In genomic region chr1:204285438-204286322, GRCh38 we compare ENCODE assay signal across 13 cellular contexts.
A peak's percentile ranks its signal among the peaks of the same experiment; 100 is the strongest.
DNase-seq lines count a peak whose midpoint lies in the region; ATAC-seq, FAIRE-seq and TF ChIP-seq lines count a peak whose summit lies in the region.
"Had no signal": no experiment of that assay in that cellular context is flagged by ENCODE, and none has a peak within 500 bp of the region (broad histone marks: within the 10 kb centered on the region; RNA-seq: fewer than 3 reads in every experiment).

No MANE protein-coding gene starts in this region.

- H3K36me3 ChIP-seq in HepG2 (replicated peaks in 1 of 2; ENCODE audit: control insufficient read depth in 1 of 2, insufficient read depth in 2 of 2, low read length in 2 of 2) (no peaks in the 10 kb centered on the region), tibial nerve (no peaks in the 10 kb centered on the region)
- H3K36me3 ChIP-seq: WERI-Rb-1 had no signal

- no peaks in the 10 kb centered on the region for H3K36me3 Mint-ChIP-seq in natural killer cell
- H3K36me3 Mint-ChIP-seq in natural killer cell treated with Interleukin-12 subunit alpha and Interleukin-12 subunit beta and Interleukin-15 and Interleukin-18, amount 100 ng/mL, for 72 hours: no peaks in the 10 kb centered on the region

- TF ChIP-seq POLR2A in HepG2 (IDR thresholded peaks at IDR 0.05; ENCODE audit: insufficient read depth in 1 of 2, low read depth in 2 of 2, low read length in 2 of 2) (no peak), tibial nerve (IDR thresholded peaks at IDR 0.05) (no peak)

- no peak for TF ChIP-seq RAD21 in HepG2 (CRISPR knock-in tag; IDR thresholded peaks at IDR 0.05)

- no peaks in the 10 kb centered on the region for H3K79me2 ChIP-seq in HepG2 (ENCODE audit: insufficient read depth, low read length)

- H3K9ac ChIP-seq in HepG2 (ENCODE audit: insufficient read depth, low read depth, low read length): no peak overlapping the region

- TF ChIP-seq EP300 in HepG2 (IDR thresholded peaks at IDR 0.05; ENCODE audit: low read depth in 2 of 2, low read length in 2 of 2) (no peak), HepG2 (CRISPR knock-in tag; IDR thresholded peaks at IDR 0.05; ENCODE audit: borderline replicate concordance) (no peak), tibial nerve (IDR thresholded peaks at IDR 0.05) (no peak)

- peak overlapping the region in 1 of 2 donors; percentile 49 for H3K27ac Mint-ChIP-seq in natural killer cell
- H3K27ac Mint-ChIP-seq in natural killer cell treated with Interleukin-12 subunit alpha and Interleukin-12 subunit beta and Interleukin-15 and Interleukin-18, amount 100 ng/mL, for 72 hours: no peak overlapping the region

- POLR2A ChIA-PET in HepG2 (lab: Yijun Ruan, JAX): no interaction called here

- TF ChIP-seq CTCF in natural killer cell (IDR thresholded peaks at IDR 0.05) (no peak), VCaP (conservative IDR thresholded peaks at IDR 0.05) (no peak), HepG2 (CRISPR knock-in tag; IDR thresholded peaks at IDR 0.05) (no peak), tibial nerve (IDR thresholded peaks at IDR 0.05) (no peak)

- DNase-seq in natural killer cell: no peak
- no peak for DNase-seq in natural killer cell treated with Interleukin-12 subunit alpha and Interleukin-12 subunit beta and Interleukin-15 and Interleukin-18, amount 100 ng/mL, for 72 hours (ENCODE audit: low spot score)
- no peak for DNase-seq in HepG2 (ENCODE audit: low spot score)
- DNase-seq in T-helper 9 cell: no peak
- no peak for DNase-seq in tibial nerve (ENCODE audit: low spot score in 2 of 2)
- DNase-seq: activated T-cell treated with anti-CD3 and anti-CD28 coated beads, Interleukin-2, amount 50 U/mL, for 1 hour; COR-L47; foreskin melanocyte; stimulated activated naive CD8-positive, alpha-beta T cell treated with anti-CD3 and anti-CD28 coated beads, Interleukin-15, amount 100 ng/mL, for 72 hours; WERI-Rb-1 had no signal

- H3K27ac ChIP-seq in VCaP (peak overlapping the region; percentile 90), HepG2 (ENCODE audit: extremely low read length, insufficient read depth, low read length) (no peak overlapping the region), tibial nerve (peak overlapping the region in 1 of 4 donors; percentile 11)
- H3K27ac ChIP-seq: WERI-Rb-1 had no signal

- H3K4me3 Mint-ChIP-seq in natural killer cell: peak overlapping the region; percentile 18
- no peak overlapping the region for H3K4me3 Mint-ChIP-seq in natural killer cell treated with Interleukin-12 subunit alpha and Interleukin-12 subunit beta and Interleukin-15 and Interleukin-18, amount 100 ng/mL, for 72 hours

- no peaks in the 10 kb centered on the region for H3K9me3 Mint-ChIP-seq in natural killer cell
- no peaks in the 10 kb centered on the region for H3K9me3 Mint-ChIP-seq in natural killer cell treated with Interleukin-12 subunit alpha and Interleukin-12 subunit beta and Interleukin-15 and Interleukin-18, amount 100 ng/mL, for 72 hours
- H3K9me3 Mint-ChIP-seq: stimulated activated naive CD8-positive, alpha-beta T cell treated with anti-CD3 and anti-CD28 coated beads, Interleukin-15, amount 100 ng/mL, for 72 hours had no signal

- no peak overlapping the region for H3K4me3 ChIP-seq in HepG2 (replicated peaks in 1 of 3; ENCODE audit: insufficient read depth in 1 of 3, low read depth in 2 of 3, low read length in 3 of 3)
- no peak overlapping the region for H3K4me3 ChIP-seq in tibial nerve

- intact Hi-C loops in natural killer cell (cut with micrococcal nuclease) (no loop called here), HepG2 (cut with micrococcal nuclease; ENCODE audit: unreplicated experiment) (no loop called here)

- CTCF ChIA-PET in HepG2 (lab: Yijun Ruan, JAX; ENCODE audit: low intra/inter-chr PET ratio, low total read pairs): no interaction called here

- H3K4me1 ChIP-seq in HepG2 (ENCODE audit: insufficient read depth, low read length): peaks cover 46% of the 10 kb centered on the region
- H3K4me1 ChIP-seq in tibial nerve: peaks cover 0 to 51% (median 5%) of the 10 kb centered on the region in 4 donors

- 80% methylated on average over 13 of the region's 13 CpGs for WGBS in HepG2 (ENCODE audit: low lambda C conversion rate)
- 65 to 74% methylated on average over 13 of the region's 13 CpGs for WGBS in tibial nerve, 2 donors

- ATAC-seq in natural killer cell: no peak
- no peak for ATAC-seq in natural killer cell treated with Interleukin-12 subunit alpha and Interleukin-12 subunit beta and Interleukin-15 and Interleukin-18, amount 100 ng/mL, for 72 hours
- no peak for ATAC-seq in HepG2
- ATAC-seq in GM21825 (IDR thresholded peaks at IDR 0.05; ENCODE audit: unreplicated experiment): no peak
- no peak for ATAC-seq in GM21423 (IDR thresholded peaks at IDR 0.05; ENCODE audit: unreplicated experiment)

- peaks cover 29 to 41% of the 10 kb centered on the region in 2 donors for H3K27me3 Mint-ChIP-seq in natural killer cell (ENCODE audit: low read depth in 2 of 2)
- H3K27me3 Mint-ChIP-seq in natural killer cell treated with Interleukin-12 subunit alpha and Interleukin-12 subunit beta and Interleukin-15 and Interleukin-18, amount 100 ng/mL, for 72 hours: peaks cover 18 to 24% of the 10 kb centered on the region in 2 donors

- no peaks in the 10 kb centered on the region for H4K20me1 ChIP-seq in HepG2 (ENCODE audit: insufficient read depth, low read length)

- FAIRE-seq in HepG2 (lab: Jason Lieb, UNC): no peak

- H3K4me1 Mint-ChIP-seq in natural killer cell: peaks cover 20 to 28% of the 10 kb centered on the region in 2 donors
- H3K4me1 Mint-ChIP-seq in natural killer cell treated with Interleukin-12 subunit alpha and Interleukin-12 subunit beta and Interleukin-15 and Interleukin-18, amount 100 ng/mL, for 72 hours (ENCODE audit: low read depth in 2 of 2): peaks cover 20 to 26% of the 10 kb centered on the region in 2 donors

- no peak overlapping the region for H2AFZ ChIP-seq in HepG2 (ENCODE audit: low read length)

- no TSS peak for BruUV-seq in HepG2 (replicated peaks; lab: Mats Ljungman, UMichigan)

- H3K9me3 ChIP-seq in HepG2 (ENCODE audit: low read length): no peaks in the 10 kb centered on the region
- no peaks in the 10 kb centered on the region for H3K9me3 ChIP-seq in tibial nerve

- no peak overlapping the region for H3K4me2 ChIP-seq in HepG2 (ENCODE audit: low read depth, low read length)

- in situ Hi-C loops in HepG2 (cut with HindIII; ENCODE audit: extremely low pct_ligation_motif_present, low pct_unique_long_range_greater_than_20kb): no loop called here

- H3K27me3 ChIP-seq in HepG2 (ENCODE audit: control insufficient read depth in 1 of 2, insufficient read depth in 2 of 2, low read length in 2 of 2): no peaks in the 10 kb centered on the region
- peaks cover 0 to 5% of the 10 kb centered on the region in 2 donors for H3K27me3 ChIP-seq in tibial nerve

TF ChIP-seq in HepG2, 621 proteins besides CTCF, POLR2A, EP300 and RAD21:
- TF ChIP-seq FOXO4 (CRISPR knock-in tag; conservative IDR thresholded peaks at IDR 0.05) (0 out of 2 replicates have a peak, but pooled peaks have one; percentile 20), ZNF569 (CRISPR knock-in tag; IDR thresholded peaks at IDR 0.05; ENCODE audit: borderline replicate concordance) (no peak)
TF ChIP-seq in HepG2: peak in this region for 1.
